Comparison of ENCODE assay signal across 11 cellular contexts in genomic region chr10:43410345-43410744, GRCh38. TPM values are rescaled to one million over a fixed set of nuclear protein-coding genes. Genes with fewer than 3 reads are reported as not detected.
DNase-seq lines count a peak whose midpoint lies in the region; ATAC-seq, FAIRE-seq and TF ChIP-seq lines count a peak whose summit lies in the region.
"Had no signal": no experiment of that assay in that cellular context is flagged by ENCODE, and none has a peak within 500 bp of the region (broad histone marks: within the 10 kb centered on the region; RNA-seq: fewer than 3 reads in every experiment).

No MANE protein-coding gene starts in this region.

- 95 to 97% methylated on average over 14 of the region's 14 CpGs for WGBS in GM23248 (ENCODE audit: low coverage in 1 of 2, low lambda C conversion rate in 2 of 2, missing lambda C conversion rate in 2 of 2), 2 experiments

- H3K9me1 ChIP-seq in keratinocyte (ENCODE audit: control insufficient read depth, extremely low read depth, insufficient read depth, low read length): no peaks in the 10 kb centered on the region

- H3K27me3 Mint-ChIP-seq in activated T-helper 1 cell treated with anti-CD3 and anti-CD28 coated beads, Interleukin-12 subunit alpha, Interleukin-12 subunit beta, Interleukin-2, Interleukin-4 antibody, amounts not matched to agents 30 ng/mL and 10 ng/mL and 1 ng/mL, durations not matched to agents 14 hours and 24 hours and 36 hours (ENCODE audit: insufficient read depth): no peaks in the 10 kb centered on the region

- H3K27me3 ChIP-seq in GM23248 (replicated peaks; ENCODE audit: insufficient read depth) (no peaks in the 10 kb centered on the region), keratinocyte (ENCODE audit: control insufficient read depth, extremely low read depth, insufficient read depth, low read length) (no peaks in the 10 kb centered on the region)
- H3K27me3 ChIP-seq: heart left ventricle had no signal

- H3K79me2 ChIP-seq in GM23248 (ENCODE audit: insufficient read depth) (peaks cover 30% of the 10 kb centered on the region), keratinocyte (ENCODE audit: control insufficient read depth, insufficient read depth, low read length) (peaks cover 33% of the 10 kb centered on the region)

- no peak for DNase-seq in GM23248
- DNase-seq in activated T-helper 1 cell treated with anti-CD3 and anti-CD28 coated beads, Interleukin-12 subunit alpha, Interleukin-12 subunit beta, Interleukin-2, Interleukin-4 antibody, amounts not matched to agents 30 ng/mL and 10 ng/mL and 1 ng/mL, durations not matched to agents 14 hours and 24 hours and 36 hours (ENCODE audit: low spot score): no peak
- no peak for DNase-seq in keratinocyte (ENCODE audit: low read depth, low spot score)
- no peak for DNase-seq in NCI-H2107 (lab: John Stamatoyannopoulos, UW)
- no peak for DNase-seq in C1 segment of cervical spinal cord (lab: John Stamatoyannopoulos, UW)
- no peak for DNase-seq in cortex of kidney (lab: John Stamatoyannopoulos, UW)

- H2AFZ ChIP-seq in GM23248 (peak overlapping the region; percentile 80; the same call in 1 of the 2 replicates), keratinocyte (ENCODE audit: control insufficient read depth, low read length) (no peak overlapping the region)

- peaks cover 16% of the 10 kb centered on the region for H3F3A ChIP-seq in GM23248 (ENCODE audit: insufficient read depth)

- H3K9me2 ChIP-seq in GM23248 (ENCODE audit: insufficient read depth): no peaks in the 10 kb centered on the region

- H3K9ac ChIP-seq in GM23248 (peak overlapping the region; percentile 100), keratinocyte (ENCODE audit: control insufficient read depth, extremely low read depth, insufficient read depth, low read length) (peak overlapping the region; percentile 87)

- intact Hi-C loops in activated T-helper 1 cell treated with anti-CD3 and anti-CD28 coated beads, Interleukin-12 subunit alpha, Interleukin-12 subunit beta, Interleukin-2, Interleukin-4 antibody, amounts not matched to agents 30 ng/mL and 10 ng/mL and 1 ng/mL, durations not matched to agents 14 hours and 24 hours and 36 hours (cut with micrococcal nuclease): no loop called here

- H3K36me3 ChIP-seq in GM23248 (ENCODE audit: low read depth) (no peaks in the 10 kb centered on the region), keratinocyte (ENCODE audit: control insufficient read depth in 2 of 2, extremely low read depth in 1 of 2, insufficient read depth in 2 of 2, low read length in 2 of 2) (no peaks in the 10 kb centered on the region)
- H3K36me3 ChIP-seq: heart left ventricle had no signal

- H3K36me3 Mint-ChIP-seq in activated T-helper 1 cell treated with anti-CD3 and anti-CD28 coated beads, Interleukin-12 subunit alpha, Interleukin-12 subunit beta, Interleukin-2, Interleukin-4 antibody, amounts not matched to agents 30 ng/mL and 10 ng/mL and 1 ng/mL, durations not matched to agents 14 hours and 24 hours and 36 hours (ENCODE audit: low read depth): peaks cover 17% of the 10 kb centered on the region

- no peak for ATAC-seq in GM21367 (IDR thresholded peaks at IDR 0.05; ENCODE audit: unreplicated experiment)
- ATAC-seq: heart left ventricle had no signal

- 0 out of 2 replicates have a peak, but pooled peaks cover 3% of the 10 kb centered on the region for H4K20me1 ChIP-seq in GM23248 (ENCODE audit: insufficient read depth)
- H4K20me1 ChIP-seq in keratinocyte (ENCODE audit: control insufficient read depth, extremely low read depth, insufficient read depth, low read length): peaks cover 8% of the 10 kb centered on the region

- in situ Hi-C loops in GM23248 (cut with MboI): no loop called here

- H3K9me3 Mint-ChIP-seq in activated T-helper 1 cell treated with anti-CD3 and anti-CD28 coated beads, Interleukin-12 subunit alpha, Interleukin-12 subunit beta, Interleukin-2, Interleukin-4 antibody, amounts not matched to agents 30 ng/mL and 10 ng/mL and 1 ng/mL, durations not matched to agents 14 hours and 24 hours and 36 hours: no peaks in the 10 kb centered on the region

- H3K9me3 ChIP-seq in GM23248 (ENCODE audit: low read depth): no peaks in the 10 kb centered on the region
- H3K9me3 ChIP-seq in keratinocyte (ENCODE audit: control insufficient read depth, low read depth, low read length): no peaks in the 10 kb centered on the region
- H3K9me3 ChIP-seq: HAP-1, heart left ventricle had no signal

- TF ChIP-seq CTCF in 22Rv1 (IDR thresholded peaks at IDR 0.05): no peak
- no peak for TF ChIP-seq CTCF in keratinocyte (optimal IDR thresholded peaks at IDR 0.05 in 1 of 3, IDR thresholded peaks at IDR 0.05 in 1 of 3, conservative IDR thresholded peaks at IDR 0.05 in 1 of 3; ENCODE audit: extremely low read depth in 1 of 3, insufficient read depth in 2 of 3, low read length in 3 of 3)

- peak overlapping the region; percentile 100 for H3K27ac Mint-ChIP-seq in activated T-helper 1 cell treated with anti-CD3 and anti-CD28 coated beads, Interleukin-12 subunit alpha, Interleukin-12 subunit beta, Interleukin-2, Interleukin-4 antibody, amounts not matched to agents 30 ng/mL and 10 ng/mL and 1 ng/mL, durations not matched to agents 14 hours and 24 hours and 36 hours

- H3K4me1 ChIP-seq in GM23248 (ENCODE audit: insufficient read depth): peaks cover 8% of the 10 kb centered on the region
- peaks cover 9% of the 10 kb centered on the region for H3K4me1 ChIP-seq in keratinocyte (ENCODE audit: control insufficient read depth, extremely low read depth, insufficient read depth, low read length)

- peak overlapping the region; percentile 99 for H3K4me3 Mint-ChIP-seq in activated T-helper 1 cell treated with anti-CD3 and anti-CD28 coated beads, Interleukin-12 subunit alpha, Interleukin-12 subunit beta, Interleukin-2, Interleukin-4 antibody, amounts not matched to agents 30 ng/mL and 10 ng/mL and 1 ng/mL, durations not matched to agents 14 hours and 24 hours and 36 hours

- dilution Hi-C loops in keratinocyte (cut with MboI; ENCODE audit: extremely low pct_ligation_motif_present, low sequenced_read_pairs): no loop called here

- H3K27ac ChIP-seq in 22Rv1: peak overlapping the region; percentile 99
- no peak overlapping the region for H3K27ac ChIP-seq in GM23248
- peak overlapping the region; percentile 88 for H3K27ac ChIP-seq in keratinocyte (ENCODE audit: control insufficient read depth, insufficient read depth, low read length)

- H3K4me1 Mint-ChIP-seq in activated T-helper 1 cell treated with anti-CD3 and anti-CD28 coated beads, Interleukin-12 subunit alpha, Interleukin-12 subunit beta, Interleukin-2, Interleukin-4 antibody, amounts not matched to agents 30 ng/mL and 10 ng/mL and 1 ng/mL, durations not matched to agents 14 hours and 24 hours and 36 hours (ENCODE audit: low read depth): peaks cover 24% of the 10 kb centered on the region

- FAIRE-seq in keratinocyte (lab: Jason Lieb, UNC): no peak
- FAIRE-seq: bronchial epithelial cell had no signal

- H3K4me2 ChIP-seq in GM23248 (ENCODE audit: unreplicated experiment) (peak overlapping the region; percentile 73), keratinocyte (ENCODE audit: control insufficient read depth, extremely low read depth, insufficient read depth, low read depth, low read length) (peak overlapping the region; percentile 66)

- H3K4me3 ChIP-seq in GM23248 (no peak overlapping the region; the same call in 1 of the 2 replicates), keratinocyte (ENCODE audit: control insufficient read depth in 2 of 3, extremely low read depth in 1 of 3, insufficient read depth in 2 of 3, low read depth in 1 of 3, low read length in 3 of 3) (no peak overlapping the region)
- H3K4me3 ChIP-seq: HAP-1 had no signal

RNA-seq across cellular contexts. Expression of gene HNRNPF, which starts 1.4 kb away (rescaled TPM):
- total RNA-seq in GM23248 (2014; rRNA removed; shearing (Covaris generic)): 158 and 172 TPM in 2 replicates
- polyA plus RNA-seq in GM23248 (2016; fragmentation: Nextera tagmentation; extraction: Ambion mirVana): 106 and 116 TPM in 2 replicates
- 499 and 501 TPM in 2 replicates for total RNA-seq in activated T-helper 1 cell treated with anti-CD3 and anti-CD28 coated beads, Interleukin-12 subunit alpha, Interleukin-12 subunit beta, Interleukin-2, Interleukin-4 antibody, amounts not matched to agents 30 ng/mL and 10 ng/mL and 1 ng/mL, durations not matched to agents 14 hours and 24 hours and 36 hours
- 164 to 238 TPM (median 230 TPM) in 3 replicates for polyA plus RNA-seq in keratinocyte
- 149 TPM for polyA plus RNA-seq in keratinocyte (2011; ENCODE audit: low read depth)
- 154 and 156 TPM in 2 replicates for polyA plus RNA-seq in keratinocyte (2011; cell fraction: cytosol; rRNA removed)
- 171 and 186 TPM in 2 replicates for polyA plus RNA-seq in keratinocyte (2011; cell fraction: nucleus; rRNA removed)
- polyA plus RNA-seq in keratinocyte (2012; ENCODE audit: low replicate concordance): 128 and 184 TPM in 2 replicates
- 160 to 224 TPM (median 169 TPM) in 3 replicates for polyA minus RNA-seq in keratinocyte
- polyA minus RNA-seq in keratinocyte (2011; cell fraction: cytosol; rRNA and poly(A)+ RNA removed): 138 TPM
- 79.5 and 115 TPM in 2 replicates for polyA minus RNA-seq in keratinocyte (2011; cell fraction: nucleus; rRNA and poly(A)+ RNA removed)

RNA-seq across cellular contexts. Expression of gene ZNF487, which starts 26.6 kb away (rescaled TPM):
- 6.3 and 11.0 TPM in 2 replicates for total RNA-seq in GM23248 (2014; rRNA removed; shearing (Covaris generic))
- 5.3 and 5.5 TPM in 2 replicates for polyA plus RNA-seq in GM23248 (2016; fragmentation: Nextera tagmentation; extraction: Ambion mirVana)
- 1.8 and 2.0 TPM in 2 replicates for total RNA-seq in activated T-helper 1 cell treated with anti-CD3 and anti-CD28 coated beads, Interleukin-12 subunit alpha, Interleukin-12 subunit beta, Interleukin-2, Interleukin-4 antibody, amounts not matched to agents 30 ng/mL and 10 ng/mL and 1 ng/mL, durations not matched to agents 14 hours and 24 hours and 36 hours
- polyA plus RNA-seq in keratinocyte: 3.6 to 5.1 TPM (median 4.1 TPM) in 3 replicates
- polyA plus RNA-seq in keratinocyte (2011; ENCODE audit: low read depth): 1.0 TPM
- 4.0 and 4.6 TPM in 2 replicates for polyA plus RNA-seq in keratinocyte (2011; cell fraction: cytosol; rRNA removed)
- polyA plus RNA-seq in keratinocyte (2011; cell fraction: nucleus; rRNA removed): 4.2 and 6.3 TPM in 2 replicates
- polyA plus RNA-seq in keratinocyte (2012; ENCODE audit: low replicate concordance): 1.7 and 2.3 TPM in 2 replicates
- polyA minus RNA-seq in keratinocyte: 1.6 to 24.1 TPM (median 1.6 TPM) in 3 replicates
- polyA minus RNA-seq in keratinocyte (2011; cell fraction: cytosol; rRNA and poly(A)+ RNA removed): 5.6 TPM
- polyA minus RNA-seq in keratinocyte (2011; cell fraction: nucleus; rRNA and poly(A)+ RNA removed): 6.1 and 6.3 TPM in 2 replicates

RNA-seq across cellular contexts. Expression of gene FXYD4, which starts 38.9 kb away (rescaled TPM):
- not detected in 2 replicates for total RNA-seq in GM23248 (2014; rRNA removed; shearing (Covaris generic))
- polyA plus RNA-seq in GM23248 (2016; fragmentation: Nextera tagmentation; extraction: Ambion mirVana) (not detected in 2 replicates), keratinocyte (not detected in 3 replicates)
- 0.44 TPM in 1 of 2 replicates, not detected in the other for total RNA-seq in activated T-helper 1 cell treated with anti-CD3 and anti-CD28 coated beads, Interleukin-12 subunit alpha, Interleukin-12 subunit beta, Interleukin-2, Interleukin-4 antibody, amounts not matched to agents 30 ng/mL and 10 ng/mL and 1 ng/mL, durations not matched to agents 14 hours and 24 hours and 36 hours
- polyA plus RNA-seq in keratinocyte (2011; ENCODE audit: low read depth): not detected
- not detected in 2 replicates for polyA plus RNA-seq in keratinocyte (2011; cell fraction: cytosol; rRNA removed)
- not detected in 2 replicates for polyA plus RNA-seq in keratinocyte (2011; cell fraction: nucleus; rRNA removed)
- polyA plus RNA-seq in keratinocyte (2012; ENCODE audit: low replicate concordance): not detected in 2 replicates
- not detected in 3 replicates for polyA minus RNA-seq in keratinocyte
- not detected for polyA minus RNA-seq in keratinocyte (2011; cell fraction: cytosol; rRNA and poly(A)+ RNA removed)
- polyA minus RNA-seq in keratinocyte (2011; cell fraction: nucleus; rRNA and poly(A)+ RNA removed): not detected in 2 replicates
- total RNA-seq: bronchial epithelial cell, heart left ventricle had no signal
